In genomic region chr16:67150058-67150832, GRCh38 we compare ENCODE assay signal across 8 cellular contexts. TPM values are rescaled to one million over a fixed set of nuclear protein-coding genes. Genes with fewer than 3 reads are reported as not detected.
DNase-seq lines count a peak whose midpoint lies in the region; ATAC-seq, FAIRE-seq and TF ChIP-seq lines count a peak whose summit lies in the region.

No MANE protein-coding gene starts in this region.

- 0 to 7% (median 4%) methylated on average over 4 to 90 of the region's 92 CpGs for WGBS in adrenal gland, 4 donors
- no CpG with 5 or more reads among the region's 92 CpGs for WGBS in iPS DF 6.9 (ENCODE audit: insufficient coverage, insufficient read length)

- FAIRE-seq in RCC 7860 (lab: Jason Lieb, UNC) = no peak

- H3K36me3 ChIP-seq in adrenal gland (replicated peaks in 1 of 2) (peaks cover 0 to 32% of the 10 kb centered on the region in 2 donors), iPS DF 6.9 (ENCODE audit: control insufficient read depth, insufficient read depth, low read length) (peaks cover 8% of the 10 kb centered on the region), skeletal muscle satellite cell (ENCODE audit: insufficient read depth, low read length) (peaks cover 42% of the 10 kb centered on the region)

- H3K27ac ChIP-seq in adrenal gland = peak overlapping the region in 4 of 5 donors; percentile 65 to 92 (median 82)
- no peak overlapping the region for H3K27ac ChIP-seq in iPS DF 6.9 (ENCODE audit: low read length)

- peak; percentile 27 for ATAC-seq in GM21447 (IDR thresholded peaks at IDR 0.05; ENCODE audit: unreplicated experiment)

- H3K27me3 ChIP-seq in adrenal gland (no peaks in the 10 kb centered on the region), iPS DF 6.9 (ENCODE audit: control insufficient read depth, insufficient read depth, low read length) (peaks cover 29% of the 10 kb centered on the region), skeletal muscle satellite cell (ENCODE audit: control insufficient read depth, insufficient read depth, low read length) (no peaks in the 10 kb centered on the region)

- DNase-seq in COLO668 (lab: John Stamatoyannopoulos, UW; ENCODE audit: unreplicated experiment) (peak; percentile 49), NCI-H510A treated with DMSO at 0.1 percent for 48 hours (lab: John Stamatoyannopoulos, UW) (peak; percentile 60), adrenal gland (peak in 6 of 7 donors; percentile 45 to 66 (median 53)), iPS DF 6.9 (ENCODE audit: low read depth, low spot score) (no peak), RCC 7860 (ENCODE audit: low spot score) (no peak), NCI-H2029 treated with DMSO at 0.1 percent for 48 hours (lab: John Stamatoyannopoulos, UW) (no peak)

- H3K4me3 ChIP-seq in adrenal gland = peak overlapping the region; percentile 30 to 78 (median 62)
- H3K4me3 ChIP-seq in iPS DF 6.9 (ENCODE audit: low read length) = peak overlapping the region; percentile 83; the same call in 1 of the 2 replicates
- H3K4me3 ChIP-seq in skeletal muscle satellite cell (ENCODE audit: low read length) = peak overlapping the region; percentile 89

- H3K4me2 ChIP-seq in skeletal muscle satellite cell (ENCODE audit: low read length) = peak overlapping the region; percentile 90

- TF ChIP-seq POLR2A in adrenal gland (IDR thresholded peaks at IDR 0.05) = no peak

- H3K4me1 ChIP-seq in adrenal gland (replicated peaks in 1 of 2) (peaks cover 0 to 12% of the 10 kb centered on the region in 2 donors), iPS DF 6.9 (ENCODE audit: control insufficient read depth, insufficient read depth, low read length) (peaks cover 10% of the 10 kb centered on the region), skeletal muscle satellite cell (ENCODE audit: control insufficient read depth, insufficient read depth, low read length) (peaks cover 17% of the 10 kb centered on the region)

- peak in 2 of 6 experiments; percentile 5 to 6 for TF ChIP-seq CTCF in adrenal gland (IDR thresholded peaks at IDR 0.05)

- intact Hi-C loops in adrenal gland (cut with DNase I) = loop anchor here in 1 of 2 donors (10.0 kb wide), 1 partner anchor 135 kb away; no protein-coding TSS in a partner anchor

- H3K9ac ChIP-seq in skeletal muscle satellite cell (ENCODE audit: low read depth, low read length) = peak overlapping the region; percentile 93

- H3K9me3 ChIP-seq in adrenal gland (replicated peaks in 1 of 3) = no peaks in the 10 kb centered on the region
- no peaks in the 10 kb centered on the region for H3K9me3 ChIP-seq in iPS DF 6.9 (ENCODE audit: control insufficient read depth, insufficient read depth, low read length)
- no peaks in the 10 kb centered on the region for H3K9me3 ChIP-seq in skeletal muscle satellite cell (replicated peaks; ENCODE audit: low read length)

RNA-seq across cellular contexts. Expression of gene B3GNT9, which starts 0.6 kb away (rescaled TPM):
- 10 to 100 TPM; 13.4 to 52.1 (median 29.2) TPM for total RNA-seq in adrenal gland
- polyA plus RNA-seq in adrenal gland = 10 to 100 TPM in 2 of 3 donors, 1 to 10 TPM in 1; 6.4 to 15.0 (median 11.9) TPM
- 20.8 and 21.4 TPM in 2 replicates for total RNA-seq in skeletal muscle satellite cell (2012; rRNA removed)

RNA-seq across cellular contexts. Expression of gene TRADD, which starts 9.5 kb away (rescaled TPM):
- total RNA-seq in adrenal gland = 10 to 100 TPM; 15.6 to 62.7 (median 34.2) TPM
- 10 to 100 TPM in 2 of 3 donors, 1 to 10 TPM in 1; 4.1 to 30.5 (median 19.6) TPM for polyA plus RNA-seq in adrenal gland
- 18.1 and 19.3 TPM in 2 replicates for total RNA-seq in skeletal muscle satellite cell (2012; rRNA removed)

RNA-seq across cellular contexts. Expression of gene FBXL8, which starts 9.5 kb away (rescaled TPM):
- 10 to 100 TPM in 7 of 8 donors, 1 to 10 TPM in 1; 3.6 to 58.3 (median 38.8) TPM for total RNA-seq in adrenal gland
- 10 to 100 TPM in 2 of 3 donors, 1 to 10 TPM in 1; 1.4 to 63.0 (median 27.3) TPM for polyA plus RNA-seq in adrenal gland
- total RNA-seq in skeletal muscle satellite cell (2012; rRNA removed) = 13.2 and 16.6 TPM in 2 replicates

RNA-seq across cellular contexts. Expression of gene HSF4, which starts 14.3 kb away (rescaled TPM):
- total RNA-seq in adrenal gland = 100 to 1,000 TPM in 2 of 8 donors, 10 to 100 TPM in 6; 11.1 to 163 (median 49.4) TPM
- polyA plus RNA-seq in adrenal gland = 100 to 1,000 TPM in 2 of 3 donors, 1 to 10 TPM in 1; 5.9 to 700 (median 234) TPM
- total RNA-seq in skeletal muscle satellite cell (2012; rRNA removed) = 0.66 and 6.1 TPM in 2 replicates

RNA-seq across cellular contexts. Expression of gene NOL3, which starts 20.1 kb away (rescaled TPM):
- total RNA-seq in adrenal gland = 100 to 1,000 TPM in 5 of 8 donors, 10 to 100 TPM in 3; 43.1 to 162 (median 110) TPM
- polyA plus RNA-seq in adrenal gland = 100 to 1,000 TPM in 2 of 3 donors, 10 to 100 TPM in 1; 58.3 to 168 (median 150) TPM
- 17.3 and 24.3 TPM in 2 replicates for total RNA-seq in skeletal muscle satellite cell (2012; rRNA removed)

Comparison
In these comparisons a context has a peak if more than half of its experiments do, and no peak if none do; other contexts are left out.
1. DNase-seq: peak in COLO668 (single experiment), NCI-H510A treated with DMSO at 0.1 percent for 48 hours (single experiment) and adrenal gland (6 of 7); none in iPS DF 6.9 (single experiment), RCC 7860 (single experiment) and NCI-H2029 treated with DMSO at 0.1 percent for 48 hours (single experiment).
2. Peak in every context shown above with its lines, with median percentiles within 50 percentile points of each other: H3K4me3 ChIP-seq.